Comparison of ENCODE assay signal across 20 cellular contexts in the genomic region with DNA sequence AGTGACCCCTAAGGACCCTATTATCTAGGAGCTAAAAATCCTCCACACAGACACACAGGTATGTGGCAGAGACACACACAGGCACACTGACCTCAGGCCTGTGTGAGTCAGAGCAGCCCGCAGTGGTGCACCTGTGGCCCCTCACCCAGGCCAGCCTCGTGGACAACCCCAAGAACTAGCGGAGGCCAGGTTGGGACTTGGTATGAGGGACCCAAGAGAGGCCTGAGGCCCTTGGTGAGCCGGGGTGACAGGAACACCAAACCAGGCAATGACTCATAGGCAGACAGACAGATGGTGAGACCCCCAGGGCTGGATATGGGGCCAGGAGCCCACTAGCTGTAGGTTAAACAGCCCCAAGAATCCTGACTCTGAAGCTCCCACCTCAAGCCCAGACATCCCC. TPM values are rescaled to one million over a fixed set of nuclear protein-coding genes. Genes with fewer than 3 reads are reported as not detected.
A peak's percentile ranks its signal among the peaks of the same experiment; 100 is the strongest.
DNase-seq lines count a peak whose midpoint lies in the region; ATAC-seq, FAIRE-seq and TF ChIP-seq lines count a peak whose summit lies in the region.
"Had no signal": no experiment of that assay in that cellular context is flagged by ENCODE, and none has a peak within 500 bp of the region (broad histone marks: within the 10 kb centered on the region; RNA-seq: fewer than 3 reads in every experiment).

No MANE protein-coding gene starts in this region.

- BruUV-seq in K562 (replicated peaks; lab: Mats Ljungman, UMichigan): no TSS peak

- peaks cover 50% of the 10 kb centered on the region for H3K4me1 ChIP-seq in BLaER1
- H3K4me1 ChIP-seq in K562 (replicated peaks in 1 of 2; ENCODE audit: control insufficient read depth in 2 of 2, insufficient read depth in 2 of 2, low read length in 2 of 2): peaks cover 7 to 54% of the 10 kb centered on the region in 2 experiments; a peak in 4 of 5 replicates

- H3K4me2 ChIP-seq in BLaER1: peak overlapping the region; percentile 88
- peak overlapping the region; percentile 38; the same call in 1 of the 2 replicates for H3K4me2 ChIP-seq in K562 (ENCODE audit: insufficient read depth, low read length)
- H3K4me2 ChIP-seq: PC-9 had no signal

- intact Hi-C loops in activated CD4-positive, alpha-beta T cell treated with anti-CD3 and anti-CD28 coated beads, Interleukin-2, amount 10 ng/mL, durations not matched to agents 24 days and 14 days (cut with micrococcal nuclease): no loop called here
- intact Hi-C loops in K562 (cut with micrococcal nuclease): no loop called here

- ATAC-seq in K562 (no peak), GM18511 (IDR thresholded peaks at IDR 0.05; ENCODE audit: unreplicated experiment) (no peak)
- ATAC-seq: GM12878 had no signal

- no peak for TF ChIP-seq POLR2A in K562 (conservative IDR thresholded peaks at IDR 0.05)

- POLR2A ChIA-PET in K562 (lab: Yijun Ruan, JAX): no interaction called here

- peaks cover 48% of the 10 kb centered on the region for H3K4me1 Mint-ChIP-seq in activated CD4-positive, alpha-beta T cell treated with anti-CD3 and anti-CD28 coated beads, Interleukin-2, amount 10 ng/mL, durations not matched to agents 24 days and 14 days
- peaks cover 11% of the 10 kb centered on the region for H3K4me1 Mint-ChIP-seq in chondrocyte (ENCODE audit: low read depth)

- H3K9me3 ChIP-seq in BLaER1 (no peaks in the 10 kb centered on the region), K562 (replicated peaks; ENCODE audit: control insufficient read depth, insufficient read depth, low read depth, low read length) (no peaks in the 10 kb centered on the region)

- H3K27me3 ChIP-seq in BLaER1: no peaks in the 10 kb centered on the region
- H3K27me3 ChIP-seq in K562 (ENCODE audit: control insufficient read depth in 2 of 2, insufficient read depth in 2 of 2, low read length in 2 of 2): no peaks in the 10 kb centered on the region; a peak in 1 of 5 replicates

- H3K36me3 Mint-ChIP-seq in activated CD4-positive, alpha-beta T cell treated with anti-CD3 and anti-CD28 coated beads, Interleukin-2, amount 10 ng/mL, durations not matched to agents 24 days and 14 days (ENCODE audit: low read depth): peaks cover 11% of the 10 kb centered on the region
- peaks cover 10% of the 10 kb centered on the region for H3K36me3 Mint-ChIP-seq in chondrocyte (ENCODE audit: low read depth)

- H3K4me3 ChIP-seq in BLaER1 (no peak overlapping the region), K562 (no peak overlapping the region)
- H3K4me3 ChIP-seq: GM12878, PC-9 had no signal

- no peaks in the 10 kb centered on the region for H3K27me3 Mint-ChIP-seq in activated CD4-positive, alpha-beta T cell treated with anti-CD3 and anti-CD28 coated beads, Interleukin-2, amount 10 ng/mL, durations not matched to agents 24 days and 14 days
- H3K27me3 Mint-ChIP-seq in chondrocyte (ENCODE audit: low read depth): no peaks in the 10 kb centered on the region

- peak overlapping the region; percentile 77 for H3K27ac Mint-ChIP-seq in activated CD4-positive, alpha-beta T cell treated with anti-CD3 and anti-CD28 coated beads, Interleukin-2, amount 10 ng/mL, durations not matched to agents 24 days and 14 days
- no peak overlapping the region for H3K27ac Mint-ChIP-seq in chondrocyte (ENCODE audit: unreplicated experiment)

- no peak for DNase-seq in activated CD4-positive, alpha-beta T cell treated with anti-CD3 and anti-CD28 coated beads, Interleukin-2, amount 10 ng/mL, durations not matched to agents 24 days and 14 days
- no peak for DNase-seq in activated CD4-positive, alpha-beta T cell treated with anti-CD3 and anti-CD28 coated beads for 1 hour
- DNase-seq in RPMI7951 (ENCODE audit: low read depth) (peak; percentile 53), K562 (ENCODE audit: extremely low read depth in 1 of 4, low spot score in 3 of 4) (no peak), mesenteric fat pad (ENCODE audit: low spot score) (no peak), chondrocyte (ENCODE audit: low spot score) (no peak)
- DNase-seq: GOT3, KBM-7, NCI-H1048, NCI-H1436 treated with DMSO at 0.1 percent for 48 hours, NCI-H2029 treated with DMSO at 0.1 percent for 48 hours, NCI-H2171 treated with DMSO at 0.1 percent for 48 hours, NCI-H510A, PC-9 had no signal

- in situ Hi-C loops in K562 (cut with MboI): loop anchor here (5.0 to 10.0 kb wide), 3 partner anchors 94 to 321 kb away; a partner anchor contains a TSS

- H3K36me3 ChIP-seq in BLaER1 (no peaks in the 10 kb centered on the region; the same call in 1 of the 2 replicates), K562 (ENCODE audit: control insufficient read depth, insufficient read depth, low read length) (no peaks in the 10 kb centered on the region)

- FAIRE-seq in K562 (lab: Jason Lieb, UNC): no peak
- FAIRE-seq: GM12878 had no signal

- peak overlapping the region; percentile 62 for H3K4me3 Mint-ChIP-seq in activated CD4-positive, alpha-beta T cell treated with anti-CD3 and anti-CD28 coated beads, Interleukin-2, amount 10 ng/mL, durations not matched to agents 24 days and 14 days
- no peak overlapping the region for H3K4me3 Mint-ChIP-seq in chondrocyte (ENCODE audit: unreplicated experiment)

- CTCF ChIA-PET in K562 (lab: Yijun Ruan, JAX; ENCODE audit: low intra/inter-chr PET ratio): no interaction called here

- no peaks in the 10 kb centered on the region for H3K9me3 Mint-ChIP-seq in activated CD4-positive, alpha-beta T cell treated with anti-CD3 and anti-CD28 coated beads, Interleukin-2, amount 10 ng/mL, durations not matched to agents 24 days and 14 days
- no peaks in the 10 kb centered on the region for H3K9me3 Mint-ChIP-seq in chondrocyte (ENCODE audit: low read depth)

- no peaks in the 10 kb centered on the region for H4K20me1 ChIP-seq in BLaER1
- no peaks in the 10 kb centered on the region for H4K20me1 ChIP-seq in K562 (replicated peaks; ENCODE audit: control insufficient read depth, insufficient read depth, low read length)

- H2AFZ ChIP-seq in K562 (ENCODE audit: low read depth, low read length): no peak overlapping the region
- H2AFZ ChIP-seq: PC-9 had no signal

- TF ChIP-seq RAD21 in K562 (CRISPR knock-in tag; conservative IDR thresholded peaks at IDR 0.05 in 1 of 2, IDR thresholded peaks at IDR 0.05 in 1 of 2): no peak

- H3K9ac ChIP-seq in BLaER1: peak overlapping the region; percentile 42; the same call in 1 of the 2 replicates
- H3K9ac ChIP-seq in K562 (ENCODE audit: insufficient read depth in 1 of 2, low read depth in 2 of 2, low read length in 2 of 2): peak overlapping the region; percentile 27 to 78; a peak in 3 of 4 replicates

- no peak for TF ChIP-seq EP300 in K562 (IDR thresholded peaks at IDR 0.05; ENCODE audit: low read length)

- H3K79me2 ChIP-seq in K562 (ENCODE audit: control insufficient read depth, insufficient read depth, low read length): no peaks in the 10 kb centered on the region

- 58% methylated on average over 3 of the region's 4 CpGs for WGBS in K562 (ENCODE audit: insufficient coverage, low coverage, missing lambda C conversion rate)

- H3K27ac ChIP-seq in BLaER1: peak overlapping the region; percentile 80
- H3K27ac ChIP-seq in K562 (ENCODE audit: extremely low read depth, low read depth, low read length): no peak overlapping the region
- H3K27ac ChIP-seq: PC-9 had no signal

- TF ChIP-seq CTCF in K562 (IDR thresholded peaks at IDR 0.05 in 2 of 3, conservative IDR thresholded peaks at IDR 0.05 in 1 of 3; ENCODE audit: insufficient read depth in 2 of 3, low read depth in 1 of 3, low read length in 3 of 3) (no peak), chondrocyte (IDR thresholded peaks at IDR 0.05) (no peak)

- H3K9me1 ChIP-seq in K562 (ENCODE audit: control insufficient read depth, insufficient read depth, low read length): no peaks in the 10 kb centered on the region

RNA-seq across cellular contexts. Expression of a gene that starts 6.0 kb away (rescaled TPM):
- 4.7 and 7.3 TPM in 2 replicates for total RNA-seq in activated CD4-positive, alpha-beta T cell treated with anti-CD3 and anti-CD28 coated beads, Interleukin-2, amount 10 ng/mL, durations not matched to agents 24 days and 14 days
- total RNA-seq in RPMI7951 (2014; rRNA removed; shearing (Covaris generic)): 9.6 and 16.6 TPM in 2 replicates
- total RNA-seq in K562 (2011; cell fraction: chromatin; rRNA removed; ENCODE audit: low replicate concordance): 2.1 and 7.3 TPM in 2 replicates
- total RNA-seq in K562 (2011; cell fraction: nucleolus; rRNA removed): 5.5 and 6.8 TPM in 2 replicates
- total RNA-seq in K562 (2011; cell fraction: nucleoplasm; rRNA removed): 2.4 and 4.0 TPM in 2 replicates
- total RNA-seq in K562 (2014; rRNA removed) (1.2 and 1.3 TPM in 2 replicates), K562 (2014; rRNA removed; fragmentation: Illumina TruSeq; extraction: Trizol) (0.47 TPM in 1 of 2 replicates, not detected in the other), K562 (2015; rRNA removed; fragmentation: Illumina TruSeq; extraction: Trizol) (0.72 and 1.1 TPM in 2 replicates), K562 (2021) (2.6 and 3.1 TPM in 2 replicates), mesenteric fat pad (11.6 TPM), chondrocyte (12.1 to 18.9 TPM (median 17.0 TPM) in 3 replicates)
- polyA plus RNA-seq in K562 (2011; rRNA removed) (2.5 and 3.2 TPM in 2 replicates), K562 (2014; fragmentation: Illumina TruSeq; extraction: Trizol) (0.96 and 0.98 TPM in 2 replicates), K562 (2014; fragmentation: Nextera tagmentation; extraction: Ambion mirVana) (under 1 TPM; 0.35 to 0.56 TPM), K562 (2014; rRNA removed) (1.3 and 1.9 TPM in 2 replicates)
- polyA plus RNA-seq in K562 (2011; cell fraction: cytosol; rRNA removed): 3.5 and 7.9 TPM in 2 replicates
- polyA plus RNA-seq in K562 (2011; cell fraction: nucleus; rRNA removed): 10.1 and 12.6 TPM in 2 replicates
- 2.1 and 2.2 TPM in 2 replicates for polyA plus RNA-seq in K562 (2012)
- 0.49 and 0.90 TPM in 2 replicates for polyA minus RNA-seq in K562 (2011; rRNA and poly(A)+ RNA removed)
- polyA minus RNA-seq in K562 (2011; cell fraction: cytosol; rRNA and poly(A)+ RNA removed): 2.3 TPM in 1 of 2 replicates, not detected in the other
- polyA minus RNA-seq in K562 (2011; cell fraction: nucleus; rRNA and poly(A)+ RNA removed): 2.6 and 4.6 TPM in 2 replicates

RNA-seq across cellular contexts. Expression of a gene that starts 16.7 kb away (rescaled TPM):
- 61.0 and 62.8 TPM in 2 replicates for total RNA-seq in activated CD4-positive, alpha-beta T cell treated with anti-CD3 and anti-CD28 coated beads, Interleukin-2, amount 10 ng/mL, durations not matched to agents 24 days and 14 days
- not detected in 2 replicates for total RNA-seq in RPMI7951 (2014; rRNA removed; shearing (Covaris generic))
- total RNA-seq in K562 (2011; cell fraction: chromatin; rRNA removed; ENCODE audit: low replicate concordance): 1.8 and 2.3 TPM in 2 replicates
- total RNA-seq in K562 (2011; cell fraction: nucleolus; rRNA removed): 1.0 and 1.2 TPM in 2 replicates
- 0.73 and 1.8 TPM in 2 replicates for total RNA-seq in K562 (2011; cell fraction: nucleoplasm; rRNA removed)
- total RNA-seq in K562 (2014; rRNA removed) (not detected in 2 replicates), K562 (2014; rRNA removed; fragmentation: Illumina TruSeq; extraction: Trizol) (not detected in 2 replicates), K562 (2015; rRNA removed; fragmentation: Illumina TruSeq; extraction: Trizol) (not detected in 2 replicates), K562 (2021) (not detected in 2 replicates), mesenteric fat pad (8.0 TPM), chondrocyte (not detected in 3 replicates)
- polyA plus RNA-seq in K562 (2011; rRNA removed) (0.08 and 0.22 TPM in 2 replicates), K562 (2014; fragmentation: Illumina TruSeq; extraction: Trizol) (not detected in 2 replicates), K562 (2014; fragmentation: Nextera tagmentation; extraction: Ambion mirVana) (not detected), K562 (2014; rRNA removed) (not detected in 2 replicates)
- 0.04 and 0.06 TPM in 2 replicates for polyA plus RNA-seq in K562 (2011; cell fraction: cytosol; rRNA removed)
- polyA plus RNA-seq in K562 (2011; cell fraction: nucleus; rRNA removed): 0.24 and 1.6 TPM in 2 replicates
- not detected in 2 replicates for polyA plus RNA-seq in K562 (2012)
- polyA minus RNA-seq in K562 (2011; rRNA and poly(A)+ RNA removed): not detected in 2 replicates
- not detected in 2 replicates for polyA minus RNA-seq in K562 (2011; cell fraction: cytosol; rRNA and poly(A)+ RNA removed)
- polyA minus RNA-seq in K562 (2011; cell fraction: nucleus; rRNA and poly(A)+ RNA removed): 0.13 TPM in 1 of 2 replicates, not detected in the other
- total RNA-seq: A172, M059J, PC-9 had no signal
- polyA plus RNA-seq: BJ had no signal

RNA-seq across cellular contexts. Expression of a gene that starts 36.8 kb away (rescaled TPM):
- 509 and 511 TPM in 2 replicates for total RNA-seq in activated CD4-positive, alpha-beta T cell treated with anti-CD3 and anti-CD28 coated beads, Interleukin-2, amount 10 ng/mL, durations not matched to agents 24 days and 14 days
- total RNA-seq in RPMI7951 (2014; rRNA removed; shearing (Covaris generic)): 3.1 and 4.1 TPM in 2 replicates
- total RNA-seq in K562 (2011; cell fraction: chromatin; rRNA removed; ENCODE audit: low replicate concordance): 0.35 and 2.6 TPM in 2 replicates
- total RNA-seq in K562 (2011; cell fraction: nucleolus; rRNA removed): 0.39 and 0.50 TPM in 2 replicates
- 0.29 and 0.38 TPM in 2 replicates for total RNA-seq in K562 (2011; cell fraction: nucleoplasm; rRNA removed)
- total RNA-seq in K562 (2014; rRNA removed) (0.04 and 0.05 TPM in 2 replicates), K562 (2014; rRNA removed; fragmentation: Illumina TruSeq; extraction: Trizol) (0.03 TPM in 1 of 2 replicates, not detected in the other), K562 (2015; rRNA removed; fragmentation: Illumina TruSeq; extraction: Trizol) (0.11 and 0.34 TPM in 2 replicates), K562 (2021) (0.31 TPM in 2 replicates), mesenteric fat pad (34.8 TPM), chondrocyte (18.9 to 21.5 TPM (median 21.3 TPM) in 3 replicates)
- polyA plus RNA-seq in K562 (2011; rRNA removed) (0.16 and 0.39 TPM in 2 replicates), K562 (2014; fragmentation: Illumina TruSeq; extraction: Trizol) (0.04 and 0.09 TPM in 2 replicates), K562 (2014; fragmentation: Nextera tagmentation; extraction: Ambion mirVana) (not detected), K562 (2014; rRNA removed) (0.03 and 0.25 TPM in 2 replicates)
- polyA plus RNA-seq in K562 (2011; cell fraction: cytosol; rRNA removed): 0.09 and 0.72 TPM in 2 replicates
- 0.53 and 7.0 TPM in 2 replicates for polyA plus RNA-seq in K562 (2011; cell fraction: nucleus; rRNA removed)
- polyA plus RNA-seq in K562 (2012): 0.06 and 0.08 TPM in 2 replicates
- polyA minus RNA-seq in K562 (2011; rRNA and poly(A)+ RNA removed): 0.14 TPM in 1 of 2 replicates, not detected in the other
- 0.27 and 0.29 TPM in 2 replicates for polyA minus RNA-seq in K562 (2011; cell fraction: cytosol; rRNA and poly(A)+ RNA removed)
- 0.27 and 0.33 TPM in 2 replicates for polyA minus RNA-seq in K562 (2011; cell fraction: nucleus; rRNA and poly(A)+ RNA removed)

RNA-seq across cellular contexts. Expression of a gene that starts 43.4 kb away (rescaled TPM):
- total RNA-seq in activated CD4-positive, alpha-beta T cell treated with anti-CD3 and anti-CD28 coated beads, Interleukin-2, amount 10 ng/mL, durations not matched to agents 24 days and 14 days: 18.9 and 19.3 TPM in 2 replicates
- total RNA-seq in RPMI7951 (2014; rRNA removed; shearing (Covaris generic)): 18.5 and 23.2 TPM in 2 replicates
- total RNA-seq in K562 (2011; cell fraction: chromatin; rRNA removed; ENCODE audit: low replicate concordance): 11.9 and 35.0 TPM in 2 replicates
- total RNA-seq in K562 (2011; cell fraction: nucleolus; rRNA removed): 24.2 and 26.7 TPM in 2 replicates
- 15.3 and 17.6 TPM in 2 replicates for total RNA-seq in K562 (2011; cell fraction: nucleoplasm; rRNA removed)
- total RNA-seq in K562 (2014; rRNA removed) (7.5 and 7.8 TPM in 2 replicates), K562 (2014; rRNA removed; fragmentation: Illumina TruSeq; extraction: Trizol) (2.0 and 2.3 TPM in 2 replicates), K562 (2015; rRNA removed; fragmentation: Illumina TruSeq; extraction: Trizol) (4.6 and 5.0 TPM in 2 replicates), K562 (2021) (9.8 and 10.4 TPM in 2 replicates), mesenteric fat pad (25.8 TPM), chondrocyte (24.3 to 28.0 TPM (median 26.9 TPM) in 3 replicates)
- polyA plus RNA-seq in K562 (2011; rRNA removed) (6.0 and 8.2 TPM in 2 replicates), K562 (2014; fragmentation: Illumina TruSeq; extraction: Trizol) (4.3 and 6.2 TPM in 2 replicates), K562 (2014; fragmentation: Nextera tagmentation; extraction: Ambion mirVana) (under 1 TPM; 0.13 to 0.18 TPM), K562 (2014; rRNA removed) (5.8 and 7.9 TPM in 2 replicates)
- polyA plus RNA-seq in K562 (2011; cell fraction: cytosol; rRNA removed): 7.5 and 14.2 TPM in 2 replicates
- 19.8 and 29.9 TPM in 2 replicates for polyA plus RNA-seq in K562 (2011; cell fraction: nucleus; rRNA removed)
- 5.9 and 11.4 TPM in 2 replicates for polyA plus RNA-seq in K562 (2012)
- 4.2 and 5.3 TPM in 2 replicates for polyA minus RNA-seq in K562 (2011; rRNA and poly(A)+ RNA removed)
- polyA minus RNA-seq in K562 (2011; cell fraction: cytosol; rRNA and poly(A)+ RNA removed): 5.8 and 6.6 TPM in 2 replicates
- polyA minus RNA-seq in K562 (2011; cell fraction: nucleus; rRNA and poly(A)+ RNA removed): 7.9 and 9.3 TPM in 2 replicates

Comparison
In these comparisons a context has a peak if more than half of its experiments do, and no peak if none do; other contexts are left out.
1. RNA of a gene that starts 36.8 kb away (total RNA-seq): 509 to 511 TPM in activated CD4-positive, alpha-beta T cell treated with anti-CD3 and anti-CD28 coated beads, Interleukin-2, amount 10 ng/mL, durations not matched to agents 24 days and 14 days; 34.8 TPM in mesenteric fat pad (single experiment), 18.9 to 21.5 TPM in chondrocyte, 3.1 to 4.1 TPM in RPMI7951 and 0.03 to 2.6 TPM in K562; every median in the first group is over 10 times any median in the second.